Comparison of ENCODE assay signal across 7 cellular contexts in the genomic region with DNA sequence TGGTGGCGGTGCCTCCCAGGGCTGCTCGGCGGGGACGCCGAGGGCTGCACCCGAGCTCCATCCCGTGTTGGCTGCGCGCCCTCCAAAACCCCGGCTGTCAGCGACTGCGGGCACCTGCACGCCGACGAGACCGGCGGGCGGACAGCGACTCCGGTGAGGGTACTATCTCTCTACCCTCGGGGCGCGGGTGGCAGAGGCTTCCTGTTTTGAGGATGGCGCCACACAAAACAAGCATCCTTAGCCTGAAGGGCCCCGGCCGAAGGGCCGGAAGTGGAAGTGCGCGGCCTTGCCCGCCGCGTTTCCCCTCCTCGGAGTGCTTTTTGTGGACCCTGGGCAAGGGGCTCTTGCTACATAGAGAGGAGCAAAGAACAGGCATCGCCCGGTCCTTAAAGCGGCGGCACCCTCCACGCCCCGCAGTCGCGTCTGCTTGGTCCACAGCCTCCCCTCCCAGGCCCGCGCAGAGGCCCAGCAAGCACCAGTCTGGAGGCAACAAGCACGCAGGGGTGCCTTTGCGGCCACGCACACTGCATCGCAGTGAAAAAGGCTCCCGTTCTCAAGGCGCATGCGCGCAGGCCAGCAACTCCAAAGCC. TPM values are rescaled to one million over a fixed set of nuclear protein-coding genes. Genes with fewer than 3 reads are reported as not detected.
DNase-seq lines count a peak whose midpoint lies in the region; ATAC-seq, FAIRE-seq and TF ChIP-seq lines count a peak whose summit lies in the region.

No MANE protein-coding gene starts in this region.

- FAIRE-seq in bronchial epithelial cell (lab: Jason Lieb, UNC): no peak

- TF ChIP-seq EP300 in Ishikawa (IDR thresholded peaks at IDR 0.05; ENCODE audit: borderline replicate concordance): no peak

- TF ChIP-seq CTCF in GM12875 (IDR thresholded peaks at IDR 0.05; ENCODE audit: borderline replicate concordance, insufficient read depth, low read depth, low read length) (no peak), bronchial epithelial cell (IDR thresholded peaks at IDR 0.05; ENCODE audit: insufficient read depth, low read length, severe bottlenecking) (no peak)

- no peaks in the 10 kb centered on the region for H3K27me3 ChIP-seq in bronchial epithelial cell (ENCODE audit: control insufficient read depth, insufficient read depth, low read length)
- H3K27me3 ChIP-seq in layer of hippocampus (ENCODE audit: control insufficient read depth, insufficient read depth, low read length): no peaks in the 10 kb centered on the region

- H3K27ac ChIP-seq in layer of hippocampus (ENCODE audit: low read depth, low read length): peak overlapping the region; percentile 97

- peak; percentile 26 for ATAC-seq in GM21786 (IDR thresholded peaks at IDR 0.05; ENCODE audit: unreplicated experiment)

- H3K4me3 ChIP-seq in GM12875 (ENCODE audit: low read depth, low read length): peak overlapping the region; percentile 68
- H3K4me3 ChIP-seq in bronchial epithelial cell (ENCODE audit: low read depth, low read length): peak overlapping the region; percentile 66

- H3K36me3 ChIP-seq in bronchial epithelial cell (ENCODE audit: control insufficient read depth, insufficient read depth, low read length): no peaks in the 10 kb centered on the region

- no peak for TF ChIP-seq RAD21 in Ishikawa (IDR thresholded peaks at IDR 0.05; ENCODE audit: low read depth)

- DNase-seq in SKM-1 (lab: John Stamatoyannopoulos, UW; ENCODE audit: unreplicated experiment) (peak; percentile 92), bronchial epithelial cell (ENCODE audit: low read depth) (no peak)
- DNase-seq in stimulated activated CD4-positive, alpha-beta T cell treated with anti-CD3 and anti-CD28 coated beads, Interleukin-4, amount 100 ng/mL, for 1 hour: peak; percentile 60

TF ChIP-seq in Ishikawa, 13 proteins besides CTCF, POLR2A, EP300 and RAD21:
- TF ChIP-seq ZBTB7A (IDR thresholded peaks at IDR 0.05; ENCODE audit: low read depth) (peak; percentile 77), NFIC (IDR thresholded peaks at IDR 0.05) (peak; percentile 20; the same call in 1 of the 2 replicates), CEBPB (IDR thresholded peaks at IDR 0.05) (no peak), FOXM1 (IDR thresholded peaks at IDR 0.05; ENCODE audit: borderline replicate concordance, low read depth) (no peak), EGR1 (IDR thresholded peaks at IDR 0.05) (no peak; the same call in 1 of the 2 replicates), TEAD4 (IDR thresholded peaks at IDR 0.05) (no peak), CREB1 (IDR thresholded peaks at IDR 0.05; ENCODE audit: low read depth) (0 out of 2 replicates have a peak, but pooled peaks have one; percentile 5), YY1 (IDR thresholded peaks at IDR 0.05; ENCODE audit: low read depth) (0 out of 2 replicates have a peak, but pooled peaks have one; percentile 11), TCF12 (IDR thresholded peaks at IDR 0.05; ENCODE audit: low read depth) (0 out of 2 replicates have a peak, but pooled peaks have one; percentile 11), TAF1 (IDR thresholded peaks at IDR 0.05; ENCODE audit: low read depth) (peak; percentile 75; the same call in 1 of the 2 replicates)
- TF ChIP-seq, protein P1, sequence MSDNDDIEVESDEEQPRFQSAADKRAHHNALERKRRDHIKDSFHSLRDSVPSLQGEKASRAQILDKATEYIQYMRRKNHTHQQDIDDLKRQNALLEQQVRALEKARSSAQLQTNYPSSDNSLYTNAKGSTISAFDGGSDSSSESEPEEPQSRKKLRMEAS (IDR thresholded peaks at IDR 0.05): peak; percentile 74; the same call in 1 of the 2 replicates
- TF ChIP-seq, protein P2, sequence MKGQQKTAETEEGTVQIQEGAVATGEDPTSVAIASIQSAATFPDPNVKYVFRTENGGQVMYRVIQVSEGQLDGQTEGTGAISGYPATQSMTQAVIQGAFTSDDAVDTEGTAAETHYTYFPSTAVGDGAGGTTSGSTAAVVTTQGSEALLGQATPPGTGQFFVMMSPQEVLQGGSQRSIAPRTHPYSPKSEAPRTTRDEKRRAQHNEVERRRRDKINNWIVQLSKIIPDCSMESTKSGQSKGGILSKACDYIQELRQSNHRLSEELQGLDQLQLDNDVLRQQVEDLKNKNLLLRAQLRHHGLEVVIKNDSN (IDR thresholded peaks at IDR 0.05): no peak
- TF ChIP-seq, protein P3, sequence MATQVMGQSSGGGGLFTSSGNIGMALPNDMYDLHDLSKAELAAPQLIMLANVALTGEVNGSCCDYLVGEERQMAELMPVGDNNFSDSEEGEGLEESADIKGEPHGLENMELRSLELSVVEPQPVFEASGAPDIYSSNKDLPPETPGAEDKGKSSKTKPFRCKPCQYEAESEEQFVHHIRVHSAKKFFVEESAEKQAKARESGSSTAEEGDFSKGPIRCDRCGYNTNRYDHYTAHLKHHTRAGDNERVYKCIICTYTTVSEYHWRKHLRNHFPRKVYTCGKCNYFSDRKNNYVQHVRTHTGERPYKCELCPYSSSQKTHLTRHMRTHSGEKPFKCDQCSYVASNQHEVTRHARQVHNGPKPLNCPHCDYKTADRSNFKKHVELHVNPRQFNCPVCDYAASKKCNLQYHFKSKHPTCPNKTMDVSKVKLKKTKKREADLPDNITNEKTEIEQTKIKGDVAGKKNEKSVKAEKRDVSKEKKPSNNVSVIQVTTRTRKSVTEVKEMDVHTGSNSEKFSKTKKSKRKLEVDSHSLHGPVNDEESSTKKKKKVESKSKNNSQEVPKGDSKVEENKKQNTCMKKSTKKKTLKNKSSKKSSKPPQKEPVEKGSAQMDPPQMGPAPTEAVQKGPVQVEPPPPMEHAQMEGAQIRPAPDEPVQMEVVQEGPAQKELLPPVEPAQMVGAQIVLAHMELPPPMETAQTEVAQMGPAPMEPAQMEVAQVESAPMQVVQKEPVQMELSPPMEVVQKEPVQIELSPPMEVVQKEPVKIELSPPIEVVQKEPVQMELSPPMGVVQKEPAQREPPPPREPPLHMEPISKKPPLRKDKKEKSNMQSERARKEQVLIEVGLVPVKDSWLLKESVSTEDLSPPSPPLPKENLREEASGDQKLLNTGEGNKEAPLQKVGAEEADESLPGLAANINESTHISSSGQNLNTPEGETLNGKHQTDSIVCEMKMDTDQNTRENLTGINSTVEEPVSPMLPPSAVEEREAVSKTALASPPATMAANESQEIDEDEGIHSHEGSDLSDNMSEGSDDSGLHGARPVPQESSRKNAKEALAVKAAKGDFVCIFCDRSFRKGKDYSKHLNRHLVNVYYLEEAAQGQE (IDR thresholded peaks at IDR 0.05; ENCODE audit: low read depth): 0 out of 2 replicates have a peak, but pooled peaks have one; percentile 6
TF ChIP-seq in Ishikawa: peak in this region for 8.

RNA-seq across cellular contexts. Expression of a gene that starts 0.6 kb away (rescaled TPM):
- 2.3 and 6.1 TPM in 2 replicates for total RNA-seq in bronchial epithelial cell
